8 cellular contexts compared by ENCODE assay signal in the genomic region with DNA sequence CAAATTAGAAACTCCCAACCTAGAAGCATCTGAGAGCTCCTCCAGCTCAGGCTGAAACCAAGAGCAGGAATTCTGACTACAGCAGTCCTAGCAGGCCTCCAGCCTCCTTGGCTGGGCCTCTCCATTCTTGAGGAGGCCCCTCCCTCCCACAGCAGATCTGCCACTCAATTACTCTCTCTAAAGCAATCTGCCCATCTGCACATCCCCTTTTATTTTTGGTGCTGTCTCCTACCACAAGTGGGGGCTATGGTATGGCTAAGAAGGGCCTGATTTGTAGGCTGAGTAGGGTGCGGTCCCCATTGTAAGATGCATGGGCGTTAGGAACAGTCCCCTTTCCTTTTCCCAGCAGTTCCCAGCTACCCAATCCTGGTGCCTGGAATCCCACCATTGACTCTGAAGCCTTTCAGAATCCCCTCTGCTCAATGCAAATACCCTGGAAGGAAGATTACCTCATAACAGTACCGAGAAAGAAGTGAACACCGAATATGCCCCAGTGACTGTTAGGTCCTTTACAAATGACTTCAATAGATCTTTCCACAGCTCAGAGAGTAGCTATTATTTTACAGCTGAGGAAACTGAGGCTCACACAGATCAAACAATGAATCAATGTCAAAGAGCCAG. TPM values are rescaled to one million over a fixed set of nuclear protein-coding genes. Genes with fewer than 3 reads are reported as not detected.
A peak's percentile ranks its signal among the peaks of the same experiment; 100 is the strongest.
DNase-seq lines count a peak whose midpoint lies in the region; ATAC-seq and TF ChIP-seq lines count a peak whose summit lies in the region.

No MANE protein-coding gene starts in this region.

- H3K27ac Mint-ChIP-seq in activated CD8-positive, alpha-beta T cell treated with anti-CD3 and anti-CD28 coated beads for 36 hours: no peak overlapping the region
- no peak overlapping the region for H3K27ac Mint-ChIP-seq in activated CD8-positive, alpha-beta T cell treated with anti-CD3 and anti-CD28 coated beads, Interleukin-2, amount 10 ng/mL, durations not matched to agents 7 days and 5 days
- H3K27ac Mint-ChIP-seq in stimulated activated effector memory CD8-positive, alpha-beta T cell treated with anti-CD3 and anti-CD28 coated beads, Interleukin-12 subunit alpha, Interleukin-12 subunit beta, amount 100 ng/mL, for 72 hours: no peak overlapping the region
- no peak overlapping the region for H3K27ac Mint-ChIP-seq in activated T-helper 17 cell treated with anti-CD3 and anti-CD28 coated beads, Interleukin-2, amount 50 U/mL, for 72 hours

- no peak overlapping the region for H3K27ac ChIP-seq in right atrium auricular region

- CTCF ChIA-PET in activated CD8-positive, alpha-beta T cell treated with anti-CD3 and anti-CD28 coated beads for 36 hours (lab: Charles Lee): interaction anchor here (1.5 kb wide), 1 partner anchor 18 kb away, joined by 3 read pairs; no protein-coding TSS in a partner anchor
- CTCF ChIA-PET in activated CD8-positive, alpha-beta T cell treated with anti-CD3 and anti-CD28 coated beads, Interleukin-2, amount 10 ng/mL, durations not matched to agents 7 days and 5 days (lab: Charles Lee): interaction anchor here (2.1 kb wide), 1 partner anchor 45 kb away, joined by 4 read pairs; no protein-coding TSS in a partner anchor

- H3K27me3 ChIP-seq in right atrium auricular region: peaks cover 0 to 7% of the 10 kb centered on the region in 2 donors

- DNase-seq in activated CD8-positive, alpha-beta T cell treated with anti-CD3 and anti-CD28 coated beads for 36 hours: peak; percentile 16
- DNase-seq in activated CD8-positive, alpha-beta T cell treated with anti-CD3 and anti-CD28 coated beads, Interleukin-2, amount 10 ng/mL, durations not matched to agents 7 days and 5 days: no peak
- DNase-seq in NCI-H446 treated with DMSO at 0.1 percent for 48 hours (lab: John Stamatoyannopoulos, UW): peak; percentile 27
- DNase-seq in stimulated activated effector memory CD8-positive, alpha-beta T cell treated with anti-CD3 and anti-CD28 coated beads, Interleukin-12 subunit alpha, Interleukin-12 subunit beta, amount 100 ng/mL, for 72 hours (ENCODE audit: low spot score in 2 of 2): no peak
- no peak for DNase-seq in right atrium auricular region (ENCODE audit: low spot score)

- no peaks in the 10 kb centered on the region for H3K9me3 ChIP-seq in right atrium auricular region

- peaks cover 2% of the 10 kb centered on the region for H3K4me1 Mint-ChIP-seq in activated CD8-positive, alpha-beta T cell treated with anti-CD3 and anti-CD28 coated beads for 36 hours (ENCODE audit: low read depth)
- H3K4me1 Mint-ChIP-seq in activated CD8-positive, alpha-beta T cell treated with anti-CD3 and anti-CD28 coated beads, Interleukin-2, amount 10 ng/mL, durations not matched to agents 7 days and 5 days (ENCODE audit: low read depth): no peaks in the 10 kb centered on the region
- H3K4me1 Mint-ChIP-seq in stimulated activated effector memory CD8-positive, alpha-beta T cell treated with anti-CD3 and anti-CD28 coated beads, Interleukin-12 subunit alpha, Interleukin-12 subunit beta, amount 100 ng/mL, for 72 hours: peaks cover 15% of the 10 kb centered on the region
- no peaks in the 10 kb centered on the region for H3K4me1 Mint-ChIP-seq in activated T-helper 17 cell treated with anti-CD3 and anti-CD28 coated beads, Interleukin-2, amount 50 U/mL, for 72 hours

- no peak overlapping the region for H3K4me3 Mint-ChIP-seq in activated CD8-positive, alpha-beta T cell treated with anti-CD3 and anti-CD28 coated beads for 36 hours
- no peak overlapping the region for H3K4me3 Mint-ChIP-seq in activated CD8-positive, alpha-beta T cell treated with anti-CD3 and anti-CD28 coated beads, Interleukin-2, amount 10 ng/mL, durations not matched to agents 7 days and 5 days
- no peak overlapping the region for H3K4me3 Mint-ChIP-seq in stimulated activated effector memory CD8-positive, alpha-beta T cell treated with anti-CD3 and anti-CD28 coated beads, Interleukin-12 subunit alpha, Interleukin-12 subunit beta, amount 100 ng/mL, for 72 hours
- no peak overlapping the region for H3K4me3 Mint-ChIP-seq in activated T-helper 17 cell treated with anti-CD3 and anti-CD28 coated beads, Interleukin-2, amount 50 U/mL, for 72 hours

- no peaks in the 10 kb centered on the region for H3K36me3 ChIP-seq in right atrium auricular region

- TF ChIP-seq CTCF in activated CD8-positive, alpha-beta T cell treated with anti-CD3 and anti-CD28 coated beads for 36 hours (IDR thresholded peaks at IDR 0.05): no peak
- no peak for TF ChIP-seq CTCF in right atrium auricular region (IDR thresholded peaks at IDR 0.05)

- peaks cover 0 to 12% of the 10 kb centered on the region in 2 donors for H3K4me1 ChIP-seq in right atrium auricular region

- no peak overlapping the region for H3K4me3 ChIP-seq in right atrium auricular region

- intact Hi-C loops in activated CD8-positive, alpha-beta T cell treated with anti-CD3 and anti-CD28 coated beads for 36 hours (cut with micrococcal nuclease): no loop called here

- POLR2A ChIA-PET in activated CD8-positive, alpha-beta T cell treated with anti-CD3 and anti-CD28 coated beads for 36 hours (lab: Charles Lee): no interaction called here
- POLR2A ChIA-PET in activated CD8-positive, alpha-beta T cell treated with anti-CD3 and anti-CD28 coated beads, Interleukin-2, amount 10 ng/mL, durations not matched to agents 7 days and 5 days (lab: Charles Lee): no interaction called here

- H3K36me3 Mint-ChIP-seq in activated CD8-positive, alpha-beta T cell treated with anti-CD3 and anti-CD28 coated beads for 36 hours (ENCODE audit: low read depth): no peaks in the 10 kb centered on the region
- H3K36me3 Mint-ChIP-seq in activated CD8-positive, alpha-beta T cell treated with anti-CD3 and anti-CD28 coated beads, Interleukin-2, amount 10 ng/mL, durations not matched to agents 7 days and 5 days (ENCODE audit: low read depth): no peaks in the 10 kb centered on the region
- H3K36me3 Mint-ChIP-seq in stimulated activated effector memory CD8-positive, alpha-beta T cell treated with anti-CD3 and anti-CD28 coated beads, Interleukin-12 subunit alpha, Interleukin-12 subunit beta, amount 100 ng/mL, for 72 hours: no peaks in the 10 kb centered on the region
- no peaks in the 10 kb centered on the region for H3K36me3 Mint-ChIP-seq in activated T-helper 17 cell treated with anti-CD3 and anti-CD28 coated beads, Interleukin-2, amount 50 U/mL, for 72 hours (ENCODE audit: low read depth)

- peak; percentile 74 for ATAC-seq in activated CD8-positive, alpha-beta T cell treated with anti-CD3 and anti-CD28 coated beads for 36 hours
- ATAC-seq in activated CD8-positive, alpha-beta T cell treated with anti-CD3 and anti-CD28 coated beads, Interleukin-2, amount 10 ng/mL, durations not matched to agents 7 days and 5 days: no peak
- ATAC-seq in HG02623 (IDR thresholded peaks at IDR 0.05; ENCODE audit: unreplicated experiment) (peak; percentile 68), GM18858 (IDR thresholded peaks at IDR 0.05; ENCODE audit: unreplicated experiment) (no peak)
- peak; percentile 46 for ATAC-seq in stimulated activated effector memory CD8-positive, alpha-beta T cell treated with anti-CD3 and anti-CD28 coated beads, Interleukin-12 subunit alpha, Interleukin-12 subunit beta, amount 100 ng/mL, for 72 hours
- no peak for ATAC-seq in activated T-helper 17 cell treated with anti-CD3 and anti-CD28 coated beads, Interleukin-2, amount 50 U/mL, for 72 hours (replicated peaks)

- H3K9me3 Mint-ChIP-seq in activated CD8-positive, alpha-beta T cell treated with anti-CD3 and anti-CD28 coated beads for 36 hours: no peaks in the 10 kb centered on the region
- H3K9me3 Mint-ChIP-seq in activated CD8-positive, alpha-beta T cell treated with anti-CD3 and anti-CD28 coated beads, Interleukin-2, amount 10 ng/mL, durations not matched to agents 7 days and 5 days (ENCODE audit: insufficient read depth): no peaks in the 10 kb centered on the region
- no peaks in the 10 kb centered on the region for H3K9me3 Mint-ChIP-seq in stimulated activated effector memory CD8-positive, alpha-beta T cell treated with anti-CD3 and anti-CD28 coated beads, Interleukin-12 subunit alpha, Interleukin-12 subunit beta, amount 100 ng/mL, for 72 hours
- H3K9me3 Mint-ChIP-seq in activated T-helper 17 cell treated with anti-CD3 and anti-CD28 coated beads, Interleukin-2, amount 50 U/mL, for 72 hours: no peaks in the 10 kb centered on the region

- peaks cover 31% of the 10 kb centered on the region for H3K27me3 Mint-ChIP-seq in activated CD8-positive, alpha-beta T cell treated with anti-CD3 and anti-CD28 coated beads for 36 hours
- peaks cover 41% of the 10 kb centered on the region for H3K27me3 Mint-ChIP-seq in activated CD8-positive, alpha-beta T cell treated with anti-CD3 and anti-CD28 coated beads, Interleukin-2, amount 10 ng/mL, durations not matched to agents 7 days and 5 days (ENCODE audit: low read depth)
- H3K27me3 Mint-ChIP-seq in activated T-helper 17 cell treated with anti-CD3 and anti-CD28 coated beads, Interleukin-2, amount 50 U/mL, for 72 hours: peaks cover 28% of the 10 kb centered on the region

RNA-seq across cellular contexts. Expression of a gene that starts 11.6 kb away (rescaled TPM):
- total RNA-seq in activated CD8-positive, alpha-beta T cell treated with anti-CD3 and anti-CD28 coated beads for 36 hours: under 1 TPM in 1 of 2 experiments, not detected in 1; 0.50 TPM
- total RNA-seq in activated CD8-positive, alpha-beta T cell treated with anti-CD3 and anti-CD28 coated beads, Interleukin-2, amount 10 ng/mL, durations not matched to agents 7 days and 5 days: not detected
- total RNA-seq in right atrium auricular region: 10 to 100 TPM; 14.9 to 33.7 TPM
- under 1 TPM in 1 of 2 donors, not detected in 1; 0.74 TPM for total RNA-seq in activated T-helper 17 cell treated with anti-CD3 and anti-CD28 coated beads, Interleukin-2, amount 50 U/mL, for 72 hours

Comparison
In these comparisons a context has a peak if more than half of its experiments do, and no peak if none do; other contexts are left out.
1. ATAC-seq: peak in activated CD8-positive, alpha-beta T cell treated with anti-CD3 and anti-CD28 coated beads for 36 hours (single experiment), HG02623 (single experiment) and stimulated activated effector memory CD8-positive, alpha-beta T cell treated with anti-CD3 and anti-CD28 coated beads, Interleukin-12 subunit alpha, Interleukin-12 subunit beta, amount 100 ng/mL, for 72 hours (single experiment); none in activated CD8-positive, alpha-beta T cell treated with anti-CD3 and anti-CD28 coated beads, Interleukin-2, amount 10 ng/mL, durations not matched to agents 7 days and 5 days (single experiment), activated T-helper 17 cell treated with anti-CD3 and anti-CD28 coated beads, Interleukin-2, amount 50 U/mL, for 72 hours (single experiment) and GM18858 (single experiment).
2. DNase-seq: peak in activated CD8-positive, alpha-beta T cell treated with anti-CD3 and anti-CD28 coated beads for 36 hours (single experiment) and NCI-H446 treated with DMSO at 0.1 percent for 48 hours (single experiment); none in activated CD8-positive, alpha-beta T cell treated with anti-CD3 and anti-CD28 coated beads, Interleukin-2, amount 10 ng/mL, durations not matched to agents 7 days and 5 days (single experiment), stimulated activated effector memory CD8-positive, alpha-beta T cell treated with anti-CD3 and anti-CD28 coated beads, Interleukin-12 subunit alpha, Interleukin-12 subunit beta, amount 100 ng/mL, for 72 hours (0 of 2) and right atrium auricular region (single experiment).
3. RNA of a gene that starts 11.6 kb away (total RNA-seq): 14.9 to 33.7 TPM in right atrium auricular region; 0.74 TPM in activated T-helper 17 cell treated with anti-CD3 and anti-CD28 coated beads, Interleukin-2, amount 50 U/mL, for 72 hours, 0.50 TPM in activated CD8-positive, alpha-beta T cell treated with anti-CD3 and anti-CD28 coated beads for 36 hours and not detected in activated CD8-positive, alpha-beta T cell treated with anti-CD3 and anti-CD28 coated beads, Interleukin-2, amount 10 ng/mL, durations not matched to agents 7 days and 5 days; every median in the first group is over 4 times any median in the second.